ENCODE assay signal across 1 cellular context in the genomic region with DNA sequence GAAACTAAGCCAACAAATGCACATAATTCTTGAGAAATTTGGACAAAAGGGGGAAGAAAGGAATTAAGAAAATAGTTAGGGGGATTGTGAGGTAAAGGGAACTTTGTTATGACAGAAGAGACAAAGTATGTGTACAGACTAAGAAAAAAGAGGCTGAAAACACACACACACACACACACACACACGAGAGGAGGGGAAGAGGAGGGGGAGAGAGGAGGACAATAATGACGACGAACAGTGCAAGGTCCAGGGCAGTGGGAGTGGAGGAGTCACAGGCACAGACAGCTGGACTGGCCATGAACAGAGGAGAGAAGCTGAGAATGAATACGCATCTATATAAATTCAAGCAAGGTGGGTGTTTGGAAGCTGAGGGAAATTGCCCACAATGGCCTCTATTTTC.
TF ChIP-seq lines count a peak whose summit lies in the region.

No MANE protein-coding gene starts in this region.

TF ChIP-seq in HepG2, 621 proteins besides CTCF, POLR2A, EP300 and RAD21 (continued from another document and continues in another):
- TF ChIP-seq, protein P1, sequence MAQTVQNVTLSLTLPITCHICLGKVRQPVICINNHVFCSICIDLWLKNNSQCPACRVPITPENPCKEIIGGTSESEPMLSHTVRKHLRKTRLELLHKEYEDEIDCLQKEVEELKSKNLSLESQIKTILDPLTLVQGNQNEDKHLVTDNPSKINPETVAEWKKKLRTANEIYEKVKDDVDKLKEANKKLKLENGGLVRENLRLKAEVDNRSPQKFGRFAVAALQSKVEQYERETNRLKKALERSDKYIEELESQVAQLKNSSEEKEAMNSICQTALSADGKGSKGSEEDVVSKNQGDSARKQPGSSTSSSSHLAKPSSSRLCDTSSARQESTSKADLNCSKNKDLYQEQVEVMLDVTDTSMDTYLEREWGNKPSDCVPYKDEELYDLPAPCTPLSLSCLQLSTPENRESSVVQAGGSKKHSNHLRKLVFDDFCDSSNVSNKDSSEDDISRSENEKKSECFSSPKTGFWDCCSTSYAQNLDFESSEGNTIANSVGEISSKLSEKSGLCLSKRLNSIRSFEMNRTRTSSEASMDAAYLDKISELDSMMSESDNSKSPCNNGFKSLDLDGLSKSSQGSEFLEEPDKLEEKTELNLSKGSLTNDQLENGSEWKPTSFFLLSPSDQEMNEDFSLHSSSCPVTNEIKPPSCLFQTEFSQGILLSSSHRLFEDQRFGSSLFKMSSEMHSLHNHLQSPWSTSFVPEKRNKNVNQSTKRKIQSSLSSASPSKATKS (CRISPR knock-in tag; IDR thresholded peaks at IDR 0.05) = no peak
- no peak for TF ChIP-seq SP4 (CRISPR knock-in tag; IDR thresholded peaks at IDR 0.05)
- no peak for TF ChIP-seq ZFP1 (CRISPR knock-in tag; IDR thresholded peaks at IDR 0.05)
- no peak for TF ChIP-seq ZNF207 (IDR thresholded peaks at IDR 0.05; ENCODE audit: borderline replicate concordance)
- no peak for TF ChIP-seq ZNF547 (CRISPR knock-in tag; IDR thresholded peaks at IDR 0.05)
- TF ChIP-seq KDM3A (CRISPR knock-in tag; IDR thresholded peaks at IDR 0.05; ENCODE audit: low read depth) = no peak
- peak; percentile 93; the same call in 1 of the 2 replicates for TF ChIP-seq ZNF292 (CRISPR knock-in tag; IDR thresholded peaks at IDR 0.05; ENCODE audit: borderline replicate concordance, low read depth)
- TF ChIP-seq, protein P2, sequence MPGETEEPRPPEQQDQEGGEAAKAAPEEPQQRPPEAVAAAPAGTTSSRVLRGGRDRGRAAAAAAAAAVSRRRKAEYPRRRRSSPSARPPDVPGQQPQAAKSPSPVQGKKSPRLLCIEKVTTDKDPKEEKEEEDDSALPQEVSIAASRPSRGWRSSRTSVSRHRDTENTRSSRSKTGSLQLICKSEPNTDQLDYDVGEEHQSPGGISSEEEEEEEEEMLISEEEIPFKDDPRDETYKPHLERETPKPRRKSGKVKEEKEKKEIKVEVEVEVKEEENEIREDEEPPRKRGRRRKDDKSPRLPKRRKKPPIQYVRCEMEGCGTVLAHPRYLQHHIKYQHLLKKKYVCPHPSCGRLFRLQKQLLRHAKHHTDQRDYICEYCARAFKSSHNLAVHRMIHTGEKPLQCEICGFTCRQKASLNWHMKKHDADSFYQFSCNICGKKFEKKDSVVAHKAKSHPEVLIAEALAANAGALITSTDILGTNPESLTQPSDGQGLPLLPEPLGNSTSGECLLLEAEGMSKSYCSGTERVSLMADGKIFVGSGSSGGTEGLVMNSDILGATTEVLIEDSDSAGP (CRISPR knock-in tag; IDR thresholded peaks at IDR 0.05; ENCODE audit: borderline replicate concordance) = peak; percentile 26; the same call in 1 of the 2 replicates
- TF ChIP-seq, protein P3, sequence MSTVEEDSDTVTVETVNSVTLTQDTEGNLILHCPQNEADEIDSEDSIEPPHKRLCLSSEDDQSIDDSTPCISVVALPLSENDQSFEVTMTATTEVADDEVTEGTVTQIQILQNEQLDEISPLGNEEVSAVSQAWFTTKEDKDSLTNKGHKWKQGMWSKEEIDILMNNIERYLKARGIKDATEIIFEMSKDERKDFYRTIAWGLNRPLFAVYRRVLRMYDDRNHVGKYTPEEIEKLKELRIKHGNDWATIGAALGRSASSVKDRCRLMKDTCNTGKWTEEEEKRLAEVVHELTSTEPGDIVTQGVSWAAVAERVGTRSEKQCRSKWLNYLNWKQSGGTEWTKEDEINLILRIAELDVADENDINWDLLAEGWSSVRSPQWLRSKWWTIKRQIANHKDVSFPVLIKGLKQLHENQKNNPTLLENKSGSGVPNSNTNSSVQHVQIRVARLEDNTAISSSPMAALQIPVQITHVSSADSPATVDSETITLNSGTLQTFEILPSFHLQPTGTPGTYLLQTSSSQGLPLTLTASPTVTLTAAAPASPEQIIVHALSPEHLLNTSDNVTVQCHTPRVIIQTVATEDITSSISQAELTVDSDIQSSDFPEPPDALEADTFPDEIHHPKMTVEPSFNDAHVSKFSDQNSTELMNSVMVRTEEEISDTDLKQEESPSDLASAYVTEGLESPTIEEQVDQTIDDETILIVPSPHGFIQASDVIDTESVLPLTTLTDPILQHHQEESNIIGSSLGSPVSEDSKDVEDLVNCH (CRISPR knock-in tag; IDR thresholded peaks at IDR 0.05) = no peak
- TF ChIP-seq ZNF12 (CRISPR knock-in tag; IDR thresholded peaks at IDR 0.05) = no peak
- peak; percentile 65; the same call in 1 of the 2 replicates for TF ChIP-seq ZNF772 (CRISPR knock-in tag; IDR thresholded peaks at IDR 0.05)
- TF ChIP-seq NAIF1 (CRISPR knock-in tag; IDR thresholded peaks at IDR 0.05; ENCODE audit: borderline replicate concordance) = no peak
- TF ChIP-seq, protein P4, sequence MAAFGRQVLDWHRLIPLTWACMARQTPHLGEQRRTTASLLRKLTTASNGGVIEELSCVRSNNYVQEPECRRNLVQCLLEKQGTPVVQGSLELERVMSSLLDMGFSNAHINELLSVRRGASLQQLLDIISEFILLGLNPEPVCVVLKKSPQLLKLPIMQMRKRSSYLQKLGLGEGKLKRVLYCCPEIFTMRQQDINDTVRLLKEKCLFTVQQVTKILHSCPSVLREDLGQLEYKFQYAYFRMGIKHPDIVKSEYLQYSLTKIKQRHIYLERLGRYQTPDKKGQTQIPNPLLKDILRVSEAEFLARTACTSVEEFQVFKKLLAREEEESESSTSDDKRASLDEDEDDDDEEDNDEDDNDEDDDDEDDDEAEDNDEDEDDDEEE (CRISPR knock-in tag; IDR thresholded peaks at IDR 0.05) = no peak
- TF ChIP-seq, protein P5, sequence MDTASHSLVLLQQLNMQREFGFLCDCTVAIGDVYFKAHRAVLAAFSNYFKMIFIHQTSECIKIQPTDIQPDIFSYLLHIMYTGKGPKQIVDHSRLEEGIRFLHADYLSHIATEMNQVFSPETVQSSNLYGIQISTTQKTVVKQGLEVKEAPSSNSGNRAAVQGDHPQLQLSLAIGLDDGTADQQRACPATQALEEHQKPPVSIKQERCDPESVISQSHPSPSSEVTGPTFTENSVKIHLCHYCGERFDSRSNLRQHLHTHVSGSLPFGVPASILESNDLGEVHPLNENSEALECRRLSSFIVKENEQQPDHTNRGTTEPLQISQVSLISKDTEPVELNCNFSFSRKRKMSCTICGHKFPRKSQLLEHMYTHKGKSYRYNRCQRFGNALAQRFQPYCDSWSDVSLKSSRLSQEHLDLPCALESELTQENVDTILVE (CRISPR knock-in tag; IDR thresholded peaks at IDR 0.05) = no peak
- TF ChIP-seq JUNB (CRISPR knock-in tag; IDR thresholded peaks at IDR 0.05; ENCODE audit: borderline replicate concordance) = peak; percentile 60; the same call in 1 of the 2 replicates
- TF ChIP-seq, protein P6, sequence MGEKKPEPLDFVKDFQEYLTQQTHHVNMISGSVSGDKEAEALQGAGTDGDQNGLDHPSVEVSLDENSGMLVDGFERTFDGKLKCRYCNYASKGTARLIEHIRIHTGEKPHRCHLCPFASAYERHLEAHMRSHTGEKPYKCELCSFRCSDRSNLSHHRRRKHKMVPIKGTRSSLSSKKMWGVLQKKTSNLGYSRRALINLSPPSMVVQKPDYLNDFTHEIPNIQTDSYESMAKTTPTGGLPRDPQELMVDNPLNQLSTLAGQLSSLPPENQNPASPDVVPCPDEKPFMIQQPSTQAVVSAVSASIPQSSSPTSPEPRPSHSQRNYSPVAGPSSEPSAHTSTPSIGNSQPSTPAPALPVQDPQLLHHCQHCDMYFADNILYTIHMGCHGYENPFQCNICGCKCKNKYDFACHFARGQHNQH (CRISPR knock-in tag; IDR thresholded peaks at IDR 0.05) = no peak
- TF ChIP-seq, protein P7, sequence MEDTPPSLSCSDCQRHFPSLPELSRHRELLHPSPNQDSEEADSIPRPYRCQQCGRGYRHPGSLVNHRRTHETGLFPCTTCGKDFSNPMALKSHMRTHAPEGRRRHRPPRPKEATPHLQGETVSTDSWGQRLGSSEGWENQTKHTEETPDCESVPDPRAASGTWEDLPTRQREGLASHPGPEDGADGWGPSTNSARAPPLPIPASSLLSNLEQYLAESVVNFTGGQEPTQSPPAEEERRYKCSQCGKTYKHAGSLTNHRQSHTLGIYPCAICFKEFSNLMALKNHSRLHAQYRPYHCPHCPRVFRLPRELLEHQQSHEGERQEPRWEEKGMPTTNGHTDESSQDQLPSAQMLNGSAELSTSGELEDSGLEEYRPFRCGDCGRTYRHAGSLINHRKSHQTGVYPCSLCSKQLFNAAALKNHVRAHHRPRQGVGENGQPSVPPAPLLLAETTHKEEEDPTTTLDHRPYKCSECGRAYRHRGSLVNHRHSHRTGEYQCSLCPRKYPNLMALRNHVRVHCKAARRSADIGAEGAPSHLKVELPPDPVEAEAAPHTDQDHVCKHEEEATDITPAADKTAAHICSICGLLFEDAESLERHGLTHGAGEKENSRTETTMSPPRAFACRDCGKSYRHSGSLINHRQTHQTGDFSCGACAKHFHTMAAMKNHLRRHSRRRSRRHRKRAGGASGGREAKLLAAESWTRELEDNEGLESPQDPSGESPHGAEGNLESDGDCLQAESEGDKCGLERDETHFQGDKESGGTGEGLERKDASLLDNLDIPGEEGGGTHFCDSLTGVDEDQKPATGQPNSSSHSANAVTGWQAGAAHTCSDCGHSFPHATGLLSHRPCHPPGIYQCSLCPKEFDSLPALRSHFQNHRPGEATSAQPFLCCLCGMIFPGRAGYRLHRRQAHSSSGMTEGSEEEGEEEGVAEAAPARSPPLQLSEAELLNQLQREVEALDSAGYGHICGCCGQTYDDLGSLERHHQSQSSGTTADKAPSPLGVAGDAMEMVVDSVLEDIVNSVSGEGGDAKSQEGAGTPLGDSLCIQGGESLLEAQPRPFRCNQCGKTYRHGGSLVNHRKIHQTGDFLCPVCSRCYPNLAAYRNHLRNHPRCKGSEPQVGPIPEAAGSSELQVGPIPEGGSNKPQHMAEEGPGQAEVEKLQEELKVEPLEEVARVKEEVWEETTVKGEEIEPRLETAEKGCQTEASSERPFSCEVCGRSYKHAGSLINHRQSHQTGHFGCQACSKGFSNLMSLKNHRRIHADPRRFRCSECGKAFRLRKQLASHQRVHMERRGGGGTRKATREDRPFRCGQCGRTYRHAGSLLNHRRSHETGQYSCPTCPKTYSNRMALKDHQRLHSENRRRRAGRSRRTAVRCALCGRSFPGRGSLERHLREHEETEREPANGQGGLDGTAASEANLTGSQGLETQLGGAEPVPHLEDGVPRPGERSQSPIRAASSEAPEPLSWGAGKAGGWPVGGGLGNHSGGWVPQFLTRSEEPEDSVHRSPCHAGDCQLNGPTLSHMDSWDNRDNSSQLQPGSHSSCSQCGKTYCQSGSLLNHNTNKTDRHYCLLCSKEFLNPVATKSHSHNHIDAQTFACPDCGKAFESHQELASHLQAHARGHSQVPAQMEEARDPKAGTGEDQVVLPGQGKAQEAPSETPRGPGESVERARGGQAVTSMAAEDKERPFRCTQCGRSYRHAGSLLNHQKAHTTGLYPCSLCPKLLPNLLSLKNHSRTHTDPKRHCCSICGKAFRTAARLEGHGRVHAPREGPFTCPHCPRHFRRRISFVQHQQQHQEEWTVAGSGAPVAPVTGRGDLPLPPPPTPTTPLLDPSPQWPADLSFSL (CRISPR knock-in tag; IDR thresholded peaks at IDR 0.05) = peak; percentile 95; the same call in 1 of the 2 replicates
- no peak for TF ChIP-seq SRSF9 (IDR thresholded peaks at IDR 0.05; ENCODE audit: borderline replicate concordance, insufficient read depth, low read depth, low read length, poor library complexity, severe bottlenecking)
- TF ChIP-seq ZNF781 (CRISPR knock-in tag; IDR thresholded peaks at IDR 0.05; ENCODE audit: borderline replicate concordance, not compliant biosample characterization) = no peak
- TF ChIP-seq, protein P8, sequence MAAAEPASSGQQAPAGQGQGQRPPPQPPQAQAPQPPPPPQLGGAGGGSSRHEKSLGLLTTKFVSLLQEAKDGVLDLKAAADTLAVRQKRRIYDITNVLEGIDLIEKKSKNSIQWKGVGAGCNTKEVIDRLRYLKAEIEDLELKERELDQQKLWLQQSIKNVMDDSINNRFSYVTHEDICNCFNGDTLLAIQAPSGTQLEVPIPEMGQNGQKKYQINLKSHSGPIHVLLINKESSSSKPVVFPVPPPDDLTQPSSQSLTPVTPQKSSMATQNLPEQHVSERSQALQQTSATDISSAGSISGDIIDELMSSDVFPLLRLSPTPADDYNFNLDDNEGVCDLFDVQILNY (CRISPR knock-in tag; conservative IDR thresholded peaks at IDR 0.05) = no peak
- peak; percentile 79; the same call in 1 of the 2 replicates for TF ChIP-seq ZNF788 (CRISPR knock-in tag; IDR thresholded peaks at IDR 0.05; ENCODE audit: borderline replicate concordance)
- TF ChIP-seq, protein P9, sequence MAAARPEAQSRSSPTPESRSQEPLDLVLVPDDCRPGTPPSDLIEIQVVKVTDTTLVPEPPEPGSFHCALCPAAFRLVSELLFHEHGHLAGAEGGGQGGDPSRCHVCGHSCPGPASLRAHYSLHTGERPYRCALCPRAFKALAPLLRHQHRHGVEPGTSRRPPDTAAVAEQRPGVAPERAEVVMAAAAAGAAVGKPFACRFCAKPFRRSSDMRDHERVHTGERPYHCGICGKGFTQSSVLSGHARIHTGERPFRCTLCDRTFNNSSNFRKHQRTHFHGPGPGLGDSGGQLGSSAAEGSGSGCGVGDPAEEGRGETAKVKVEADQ (CRISPR knock-in tag; IDR thresholded peaks at IDR 0.05; ENCODE audit: borderline replicate concordance) = no peak
- no peak for TF ChIP-seq GATA4 (IDR thresholded peaks at IDR 0.05; ENCODE audit: borderline replicate concordance, low read depth)
- TF ChIP-seq, protein P10, sequence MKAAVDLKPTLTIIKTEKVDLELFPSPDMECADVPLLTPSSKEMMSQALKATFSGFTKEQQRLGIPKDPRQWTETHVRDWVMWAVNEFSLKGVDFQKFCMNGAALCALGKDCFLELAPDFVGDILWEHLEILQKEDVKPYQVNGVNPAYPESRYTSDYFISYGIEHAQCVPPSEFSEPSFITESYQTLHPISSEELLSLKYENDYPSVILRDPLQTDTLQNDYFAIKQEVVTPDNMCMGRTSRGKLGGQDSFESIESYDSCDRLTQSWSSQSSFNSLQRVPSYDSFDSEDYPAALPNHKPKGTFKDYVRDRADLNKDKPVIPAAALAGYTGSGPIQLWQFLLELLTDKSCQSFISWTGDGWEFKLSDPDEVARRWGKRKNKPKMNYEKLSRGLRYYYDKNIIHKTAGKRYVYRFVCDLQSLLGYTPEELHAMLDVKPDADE (CRISPR knock-in tag; IDR thresholded peaks at IDR 0.05) = no peak
- peak; percentile 83 for TF ChIP-seq ASH2L (IDR thresholded peaks at IDR 0.05; ENCODE audit: insufficient read length, low read depth, low read length)
- TF ChIP-seq MTA1 (CRISPR knock-in tag; IDR thresholded peaks at IDR 0.05; ENCODE audit: borderline replicate concordance) = 0 out of 2 replicates have a peak, but pooled peaks have one; percentile 55
- TF ChIP-seq EED (CRISPR knock-in tag; IDR thresholded peaks at IDR 0.05) = no peak
- TF ChIP-seq IKZF4 (CRISPR knock-in tag; IDR thresholded peaks at IDR 0.05; ENCODE audit: borderline replicate concordance, low read depth, not compliant biosample characterization) = no peak
- TF ChIP-seq ZNF251 (CRISPR knock-in tag; IDR thresholded peaks at IDR 0.05) = no peak
- TF ChIP-seq ZMAT3 (CRISPR knock-in tag; conservative IDR thresholded peaks at IDR 0.05) = no peak
- TF ChIP-seq ELF1 (CRISPR knock-in tag; IDR thresholded peaks at IDR 0.05) = no peak
- TF ChIP-seq STAT5B (CRISPR knock-in tag; IDR thresholded peaks at IDR 0.05) = no peak
- TF ChIP-seq ZNF382 (CRISPR knock-in tag; IDR thresholded peaks at IDR 0.05; ENCODE audit: borderline replicate concordance) = no peak
- no peak for TF ChIP-seq ZNF619 (CRISPR knock-in tag; IDR thresholded peaks at IDR 0.05)
- TF ChIP-seq CBX1 (IDR thresholded peaks at IDR 0.05; ENCODE audit: low read depth) = no peak
- TF ChIP-seq FOXK2 (IDR thresholded peaks at IDR 0.05) = no peak
- TF ChIP-seq NCOA2 (CRISPR knock-in tag; IDR thresholded peaks at IDR 0.05) = no peak
